In genomic region chr6:162273986-162274385, GRCh38 we compare ENCODE assay signal across 37 cellular contexts.
"Had no signal": no experiment of that assay in that cellular context is flagged by ENCODE, and none has a peak within 500 bp of the region (broad histone marks: within the 10 kb centered on the region; RNA-seq: fewer than 3 reads in every experiment).

No MANE protein-coding gene starts in this region.

- H3K36me3 Mint-ChIP-seq: activated CD4-positive, alpha-beta memory T cell treated with anti-CD3 and anti-CD28 coated beads for 36 hours; activated naive CD4-positive, alpha-beta T cell treated with anti-CD3 and anti-CD28 coated beads, Interleukin-2, amount 50 U/mL, for 72 hours; activated naive CD8-positive, alpha-beta T cell treated with anti-CD3 and anti-CD28 coated beads for 36 hours had no signal

- H3K9me3 ChIP-seq: adrenal gland, body of pancreas, breast epithelium had no signal

- H3K4me1 ChIP-seq: adrenal gland, body of pancreas, breast epithelium had no signal

- H3K27me3 ChIP-seq: adrenal gland, body of pancreas, brain microvascular endothelial cell, breast epithelium had no signal

- H3K4me1 Mint-ChIP-seq: activated B cell treated with CpG ODN at 0.5 μM for 24 hours; activated CD4-positive, alpha-beta T cell treated with anti-CD3 and anti-CD28 coated beads, Interleukin-2, amount 10 ng/mL, durations not matched to agents 24 days and 14 days; activated naive CD8-positive, alpha-beta T cell treated with anti-CD3 and anti-CD28 coated beads for 36 hours; activated T-helper 17 cell treated with anti-CD3 and anti-CD28 coated beads, Interleukin-2, amount 50 U/mL, for 72 hours had no signal

- ATAC-seq: activated CD8-positive, alpha-beta T cell treated with anti-CD3 and anti-CD28 coated beads for 36 hours; activated naive CD4-positive, alpha-beta T cell treated with anti-CD3 and anti-CD28 coated beads, Interleukin-2, amount 50 U/mL, for 72 hours; activated T-cell treated with anti-CD3 and anti-CD28 coated beads, Interleukin-2, amount 50 U/mL, for 4 hours; activated T-cell treated with anti-CD3 and anti-CD28 coated beads, Interleukin-2, amount 50 U/mL, for 72 hours; activated T-helper 17 cell treated with anti-CD3 and anti-CD28 coated beads, Interleukin-2, amount 50 U/mL, for 72 hours; body of pancreas had no signal

- H3K27ac ChIP-seq: adrenal gland, body of pancreas, brain microvascular endothelial cell, breast epithelium, WERI-Rb-1 had no signal

- H3K27ac Mint-ChIP-seq: activated B cell treated with CpG ODN at 0.5 μM for 24 hours; activated CD4-positive, alpha-beta memory T cell treated with anti-CD3 and anti-CD28 coated beads for 36 hours; activated CD4-positive, alpha-beta T cell treated with anti-CD3 and anti-CD28 coated beads, Interleukin-2, amount 10 ng/mL, durations not matched to agents 24 days and 14 days; activated CD8-positive, alpha-beta T cell treated with anti-CD3 and anti-CD28 coated beads for 36 hours; activated naive CD4-positive, alpha-beta T cell treated with anti-CD3 and anti-CD28 coated beads for 36 hours; activated naive CD4-positive, alpha-beta T cell treated with anti-CD3 and anti-CD28 coated beads, Interleukin-2, amount 50 U/mL, for 72 hours; activated naive CD8-positive, alpha-beta T cell treated with anti-CD3 and anti-CD28 coated beads for 36 hours; activated T-cell treated with anti-CD3 and anti-CD28 coated beads, Interleukin-2, amount 50 U/mL, for 72 hours; activated T-helper 1 cell treated with anti-CD3 and anti-CD28 coated beads, Interleukin-12 subunit alpha, Interleukin-12 subunit beta, Interleukin-2, Interleukin-4 antibody, amounts not matched to agents 30 ng/mL and 10 ng/mL and 1 ng/mL, durations not matched to agents 14 hours and 24 hours and 36 hours; activated T-helper 17 cell treated with anti-CD3 and anti-CD28 coated beads, Interleukin-2, amount 50 U/mL, for 72 hours; T-helper 1 cell treated with Interleukin-12 subunit alpha and Interleukin-12 subunit beta and Interleukin-4 antibody, amounts not matched to agents 30 μg/mL and 1 μg/mL, for 36 hours; T-helper 2 cell treated with Interferon-gamma antibody and Interleukin-4, amounts not matched to agents 5 μg/mL and 100 μg/mL, for 36 hours had no signal

- FAIRE-seq: astrocyte, TTC549 had no signal

- H3K36me3 ChIP-seq: adrenal gland, brain microvascular endothelial cell, breast epithelium, WERI-Rb-1 had no signal

- H3K27me3 Mint-ChIP-seq: activated B cell treated with CpG ODN at 0.5 μM for 24 hours; activated CD4-positive, alpha-beta memory T cell treated with anti-CD3 and anti-CD28 coated beads for 36 hours; activated CD4-positive, alpha-beta T cell treated with anti-CD3 and anti-CD28 coated beads, Interleukin-2, amount 10 ng/mL, durations not matched to agents 24 days and 14 days; activated CD8-positive, alpha-beta T cell treated with anti-CD3 and anti-CD28 coated beads for 36 hours; activated naive CD8-positive, alpha-beta T cell treated with anti-CD3 and anti-CD28 coated beads for 36 hours; activated T-helper 17 cell treated with anti-CD3 and anti-CD28 coated beads, Interleukin-2, amount 50 U/mL, for 72 hours had no signal

- H3K9me3 Mint-ChIP-seq: activated CD4-positive, alpha-beta memory T cell treated with anti-CD3 and anti-CD28 coated beads for 36 hours; activated CD4-positive, alpha-beta T cell treated with anti-CD3 and anti-CD28 coated beads, Interleukin-2, amount 10 ng/mL, durations not matched to agents 24 days and 14 days; activated CD8-positive, alpha-beta T cell treated with anti-CD3 and anti-CD28 coated beads for 36 hours; activated naive CD4-positive, alpha-beta T cell treated with anti-CD3 and anti-CD28 coated beads for 36 hours; activated naive CD8-positive, alpha-beta T cell treated with anti-CD3 and anti-CD28 coated beads for 36 hours; activated T-cell treated with anti-CD3 and anti-CD28 coated beads, Interleukin-2, amount 50 U/mL, for 4 hours; activated T-cell treated with anti-CD3 and anti-CD28 coated beads, Interleukin-2, amount 50 U/mL, for 72 hours; activated T-helper 1 cell treated with anti-CD3 and anti-CD28 coated beads, Interleukin-12 subunit alpha, Interleukin-12 subunit beta, Interleukin-2, Interleukin-4 antibody, amounts not matched to agents 30 ng/mL and 10 ng/mL and 1 ng/mL, durations not matched to agents 14 hours and 24 hours and 36 hours; activated T-helper 17 cell treated with anti-CD3 and anti-CD28 coated beads, Interleukin-2, amount 50 U/mL, for 72 hours; T-helper 1 cell treated with Interleukin-12 subunit alpha and Interleukin-12 subunit beta and Interleukin-4 antibody, amounts not matched to agents 30 μg/mL and 1 μg/mL, for 36 hours; T-helper 2 cell treated with Interferon-gamma antibody and Interleukin-4, amounts not matched to agents 5 μg/mL and 100 μg/mL, for 36 hours had no signal

- H3K4me3 Mint-ChIP-seq: activated B cell treated with CpG ODN at 0.5 μM for 24 hours; activated CD4-positive, alpha-beta memory T cell treated with anti-CD3 and anti-CD28 coated beads for 36 hours; activated CD4-positive, alpha-beta T cell treated with anti-CD3 and anti-CD28 coated beads, Interleukin-2, amount 10 ng/mL, durations not matched to agents 24 days and 14 days; activated CD8-positive, alpha-beta T cell treated with anti-CD3 and anti-CD28 coated beads for 36 hours; activated naive CD4-positive, alpha-beta T cell treated with anti-CD3 and anti-CD28 coated beads for 36 hours; activated naive CD8-positive, alpha-beta T cell treated with anti-CD3 and anti-CD28 coated beads for 36 hours; activated T-cell treated with anti-CD3 and anti-CD28 coated beads, Interleukin-2, amount 50 U/mL, for 4 hours; activated T-cell treated with anti-CD3 and anti-CD28 coated beads, Interleukin-2, amount 50 U/mL, for 72 hours; activated T-helper 1 cell treated with anti-CD3 and anti-CD28 coated beads, Interleukin-12 subunit alpha, Interleukin-12 subunit beta, Interleukin-2, Interleukin-4 antibody, amounts not matched to agents 30 ng/mL and 10 ng/mL and 1 ng/mL, durations not matched to agents 14 hours and 24 hours and 36 hours; activated T-helper 17 cell treated with anti-CD3 and anti-CD28 coated beads, Interleukin-2, amount 50 U/mL, for 72 hours; T-helper 1 cell treated with Interleukin-12 subunit alpha and Interleukin-12 subunit beta and Interleukin-4 antibody, amounts not matched to agents 30 μg/mL and 1 μg/mL, for 36 hours; T-helper 2 cell treated with Interferon-gamma antibody and Interleukin-4, amounts not matched to agents 5 μg/mL and 100 μg/mL, for 36 hours had no signal

- H3K4me3 ChIP-seq: adrenal gland, body of pancreas, breast epithelium had no signal

- DNase-seq: activated B cell treated with CpG ODN at 0.5 μM for 24 hours; activated CD4-positive, alpha-beta memory T cell treated with anti-CD3 and anti-CD28 coated beads for 36 hours; activated CD4-positive, alpha-beta T cell treated with anti-CD3 and anti-CD28 coated beads for 4 hours; activated CD4-positive, alpha-beta T cell treated with anti-CD3 and anti-CD28 coated beads, Interleukin-2, amount 10 ng/mL, durations not matched to agents 24 days and 14 days; activated CD4-positive, alpha-beta T cell treated with anti-CD3 and anti-CD28 coated beads, Interleukin-2, amount 50 U/mL, for 1 hour; activated CD4-positive, alpha-beta T cell treated with anti-CD3 and anti-CD28 coated beads, Interleukin-2, amount 50 U/mL, for 4 hours; activated CD4-positive, CD25-positive, alpha-beta regulatory T cell treated with anti-CD3 and anti-CD28 coated beads, Interleukin-2, amount 50 U/mL, for 72 hours; activated CD8-positive, alpha-beta memory T cell treated with anti-CD3 and anti-CD28 coated beads, Interleukin-2, amount 50 U/mL, for 4 hours; activated CD8-positive, alpha-beta T cell treated with anti-CD3 and anti-CD28 coated beads for 36 hours; activated effector memory CD4-positive, alpha-beta T cell treated with anti-CD3 and anti-CD28 coated beads, Interleukin-2, amount 50 U/mL, for 16 hours; activated gamma-delta T cell treated with Interleukin-2 at 50 U/mL for 16 hours; activated naive CD4-positive, alpha-beta T cell; activated naive CD4-positive, alpha-beta T cell treated with anti-CD3 and anti-CD28 coated beads for 36 hours; activated naive CD4-positive, alpha-beta T cell treated with anti-CD3 and anti-CD28 coated beads, Interleukin-2, amount 50 U/mL, for 16 hours; activated naive CD8-positive, alpha-beta T cell treated with anti-CD3 and anti-CD28 coated beads for 36 hours; activated T-cell treated with anti-CD3 and anti-CD28 coated beads for 4 hours; activated T-cell treated with anti-CD3 and anti-CD28 coated beads, Interleukin-2, amount 50 U/mL, for 1 hour; activated T-cell treated with anti-CD3 and anti-CD28 coated beads, Interleukin-2, amount 50 U/mL, for 4 hours; activated T-cell treated with anti-CD3 and anti-CD28 coated beads, Interleukin-2, amount 50 U/mL, for 72 hours; adrenal gland; amniotic stem cell; aorta; body of pancreas; brain microvascular endothelial cell; central memory CD4-positive, alpha-beta T cell; T-helper 1 cell; T-helper 2 cell; T-helper 9 cell; WERI-Rb-1 had no signal
